12 cellular contexts compared by ENCODE assay signal in the genomic region with DNA sequence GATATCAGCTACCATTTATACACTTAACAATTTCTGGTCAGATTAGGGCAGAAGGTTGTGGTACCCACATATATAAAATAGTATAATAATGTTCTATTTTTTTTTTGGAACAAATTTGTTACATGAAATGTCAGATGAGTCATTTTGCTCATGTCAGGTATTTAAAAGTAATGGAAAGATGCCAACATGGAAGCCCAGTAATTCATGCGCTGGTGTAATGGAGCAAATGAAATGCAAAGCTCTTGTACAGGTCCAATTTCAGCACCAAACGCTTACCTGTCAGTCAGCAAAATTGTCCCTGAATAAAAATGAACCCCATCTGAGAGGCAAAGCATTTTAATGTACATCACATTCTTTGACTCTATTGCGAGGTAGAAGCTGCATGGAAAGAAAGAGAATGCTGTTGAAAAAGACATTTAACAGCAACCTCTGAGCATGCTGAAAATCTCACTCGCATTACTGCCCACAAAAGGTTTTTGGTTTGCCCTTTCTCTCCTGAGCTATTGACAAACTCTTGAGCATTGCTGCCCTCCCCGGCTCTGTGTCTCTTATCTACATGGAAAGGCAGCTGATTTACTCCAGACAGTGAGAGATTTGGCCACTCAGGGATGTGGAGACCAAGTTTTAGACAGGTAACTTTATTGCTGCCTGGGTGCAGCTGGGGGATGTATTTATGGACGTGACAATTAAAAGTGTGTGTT.
DNase-seq lines count a peak whose midpoint lies in the region; ATAC-seq and TF ChIP-seq lines count a peak whose summit lies in the region.
"Had no signal": no experiment of that assay in that cellular context is flagged by ENCODE, and none has a peak within 500 bp of the region (broad histone marks: within the 10 kb centered on the region; RNA-seq: fewer than 3 reads in every experiment).

No MANE protein-coding gene starts in this region.

- peak overlapping the region; percentile 46 for H3K4me3 ChIP-seq in PC-9
- H3K4me3 ChIP-seq in epithelial cell of esophagus (ENCODE audit: low read length) = no peak overlapping the region
- H3K4me3 ChIP-seq in HAP-1 = no peak overlapping the region

- H2AFZ ChIP-seq in PC-9 = no peak overlapping the region

- in situ Hi-C loops in HAP-1 (cut with MboI; ENCODE audit: low sequenced_read_pairs) = no loop called here

- H3K4me1 Mint-ChIP-seq in activated CD4-positive, alpha-beta memory T cell treated with anti-CD3 and anti-CD28 coated beads for 36 hours (ENCODE audit: low read depth) = peaks cover 32% of the 10 kb centered on the region
- peaks cover 16% of the 10 kb centered on the region for H3K4me1 Mint-ChIP-seq in activated CD4-positive, alpha-beta memory T cell treated with anti-CD3 and anti-CD28 coated beads, Interleukin-2, amount 10 ng/mL, durations not matched to agents 7 days and 5 days
- peaks cover 27% of the 10 kb centered on the region for H3K4me1 Mint-ChIP-seq in stimulated activated memory B cell treated with anti-CD40 and anti-IgM and Interleukin-4, amounts not matched to agents 10 μg/mL and 1 μg/mL and 100 μg/mL, for 72 hours

- POLR2A ChIA-PET in activated CD4-positive, alpha-beta memory T cell treated with anti-CD3 and anti-CD28 coated beads for 36 hours (lab: Charles Lee) = interaction anchor here (1.6 kb wide), 1 partner anchor 37 kb away, joined by 11 read pairs; no protein-coding TSS in a partner anchor
- POLR2A ChIA-PET in activated CD4-positive, alpha-beta memory T cell treated with anti-CD3 and anti-CD28 coated beads, Interleukin-2, amount 10 ng/mL, durations not matched to agents 7 days and 5 days (lab: Charles Lee) = no interaction called here
- POLR2A ChIA-PET in PC-9 (lab: Charles Lee; ENCODE audit: unreplicated experiment) = interaction anchor here (0.6 kb wide), 1 partner anchor 959 kb away, joined by 4 read pairs; no protein-coding TSS in a partner anchor

- TF ChIP-seq CTCF in PC-9 (conservative IDR thresholded peaks at IDR 0.05) (no peak), epithelial cell of esophagus (IDR thresholded peaks at IDR 0.05; ENCODE audit: insufficient read depth, low read depth, low read length, missing control alignments) (no peak)

- H3F3A ChIP-seq in PC-9 (ENCODE audit: insufficient read depth, low read depth) = peaks cover 48% of the 10 kb centered on the region

- ATAC-seq in stimulated activated memory B cell treated with anti-CD40 and anti-IgM and Interleukin-4, amounts not matched to agents 10 μg/mL and 1 μg/mL and 100 μg/mL, for 72 hours = no peak

- no peaks in the 10 kb centered on the region for H3K36me3 ChIP-seq in PC-9 (ENCODE audit: low read depth)
- H3K36me3 ChIP-seq in HAP-1 (replicated peaks) = no peaks in the 10 kb centered on the region

- H3K79me2 ChIP-seq in PC-9 (ENCODE audit: low read depth) = no peaks in the 10 kb centered on the region

- no peaks in the 10 kb centered on the region for H4K20me1 ChIP-seq in PC-9 (ENCODE audit: insufficient read depth)

- H3K36me3 Mint-ChIP-seq in activated CD4-positive, alpha-beta memory T cell treated with anti-CD3 and anti-CD28 coated beads for 36 hours = no peaks in the 10 kb centered on the region
- no peaks in the 10 kb centered on the region for H3K36me3 Mint-ChIP-seq in activated CD4-positive, alpha-beta memory T cell treated with anti-CD3 and anti-CD28 coated beads, Interleukin-2, amount 10 ng/mL, durations not matched to agents 7 days and 5 days (ENCODE audit: low read depth)
- H3K36me3 Mint-ChIP-seq in stimulated activated memory B cell treated with anti-CD40 and anti-IgM and Interleukin-4, amounts not matched to agents 10 μg/mL and 1 μg/mL and 100 μg/mL, for 72 hours = no peaks in the 10 kb centered on the region

- no peaks in the 10 kb centered on the region for H3K9me2 ChIP-seq in PC-9 (ENCODE audit: insufficient read depth)

- peaks cover 9% of the 10 kb centered on the region; the same call in 1 of the 2 replicates for H3K9me3 ChIP-seq in PC-9 (ENCODE audit: insufficient read depth, low read depth)
- no peaks in the 10 kb centered on the region for H3K9me3 ChIP-seq in HAP-1

- no peaks in the 10 kb centered on the region for H3K9me3 Mint-ChIP-seq in activated CD4-positive, alpha-beta memory T cell treated with anti-CD3 and anti-CD28 coated beads for 36 hours
- H3K9me3 Mint-ChIP-seq in activated CD4-positive, alpha-beta memory T cell treated with anti-CD3 and anti-CD28 coated beads, Interleukin-2, amount 10 ng/mL, durations not matched to agents 7 days and 5 days = no peaks in the 10 kb centered on the region
- no peaks in the 10 kb centered on the region for H3K9me3 Mint-ChIP-seq in stimulated activated memory B cell treated with anti-CD40 and anti-IgM and Interleukin-4, amounts not matched to agents 10 μg/mL and 1 μg/mL and 100 μg/mL, for 72 hours

- H3K27ac ChIP-seq in PC-9 = peak overlapping the region; percentile 90
- H3K27ac ChIP-seq: dorsolateral prefrontal cortex had no signal

- H3K27ac Mint-ChIP-seq in activated CD4-positive, alpha-beta memory T cell treated with anti-CD3 and anti-CD28 coated beads for 36 hours = no peak overlapping the region
- no peak overlapping the region for H3K27ac Mint-ChIP-seq in activated CD4-positive, alpha-beta memory T cell treated with anti-CD3 and anti-CD28 coated beads, Interleukin-2, amount 10 ng/mL, durations not matched to agents 7 days and 5 days
- peak overlapping the region; percentile 78 for H3K27ac Mint-ChIP-seq in stimulated activated memory B cell treated with anti-CD40 and anti-IgM and Interleukin-4, amounts not matched to agents 10 μg/mL and 1 μg/mL and 100 μg/mL, for 72 hours

- CTCF ChIA-PET in activated CD4-positive, alpha-beta memory T cell treated with anti-CD3 and anti-CD28 coated beads for 36 hours (lab: Charles Lee) = interaction anchor here (0.7 to 1.8 kb wide), 3 partner anchors 37 to 918 kb away, joined by 3 to 11 read pairs (median 4); no protein-coding TSS in a partner anchor
- CTCF ChIA-PET in activated CD4-positive, alpha-beta memory T cell treated with anti-CD3 and anti-CD28 coated beads, Interleukin-2, amount 10 ng/mL, durations not matched to agents 7 days and 5 days (lab: Charles Lee) = interaction anchor here (1.0 to 1.1 kb wide), 2 partner anchors 19 to 21 kb away, joined by 3 read pairs; no protein-coding TSS in a partner anchor
- CTCF ChIA-PET in PC-9 (lab: Charles Lee) = interaction anchor here (0.6 to 1.1 kb wide), 2 partner anchors 19 to 102 kb away, joined by 3 to 4 read pairs; no protein-coding TSS in a partner anchor

- H3K4me2 ChIP-seq in PC-9 = peak overlapping the region; percentile 77

- no peaks in the 10 kb centered on the region for H3K27me3 Mint-ChIP-seq in activated CD4-positive, alpha-beta memory T cell treated with anti-CD3 and anti-CD28 coated beads for 36 hours
- H3K27me3 Mint-ChIP-seq in activated CD4-positive, alpha-beta memory T cell treated with anti-CD3 and anti-CD28 coated beads, Interleukin-2, amount 10 ng/mL, durations not matched to agents 7 days and 5 days = no peaks in the 10 kb centered on the region
- no peaks in the 10 kb centered on the region for H3K27me3 Mint-ChIP-seq in stimulated activated memory B cell treated with anti-CD40 and anti-IgM and Interleukin-4, amounts not matched to agents 10 μg/mL and 1 μg/mL and 100 μg/mL, for 72 hours

- H3K27me3 ChIP-seq in PC-9 (ENCODE audit: insufficient read depth, low read depth) (no peaks in the 10 kb centered on the region), HAP-1 (ENCODE audit: low read depth) (no peaks in the 10 kb centered on the region)
- H3K27me3 ChIP-seq: dorsolateral prefrontal cortex had no signal

- H3K4me3 Mint-ChIP-seq in activated CD4-positive, alpha-beta memory T cell treated with anti-CD3 and anti-CD28 coated beads for 36 hours = no peak overlapping the region
- H3K4me3 Mint-ChIP-seq in activated CD4-positive, alpha-beta memory T cell treated with anti-CD3 and anti-CD28 coated beads, Interleukin-2, amount 10 ng/mL, durations not matched to agents 7 days and 5 days = no peak overlapping the region
- H3K4me3 Mint-ChIP-seq in stimulated activated memory B cell treated with anti-CD40 and anti-IgM and Interleukin-4, amounts not matched to agents 10 μg/mL and 1 μg/mL and 100 μg/mL, for 72 hours = no peak overlapping the region

- intact Hi-C loops in activated CD4-positive, alpha-beta memory T cell treated with anti-CD3 and anti-CD28 coated beads for 36 hours (cut with micrococcal nuclease) = loop anchor here (1.0 kb wide), 1 partner anchor 37 kb away; no protein-coding TSS in a partner anchor
- intact Hi-C loops in PC-9 (cut with micrococcal nuclease; ENCODE audit: unreplicated experiment) = no loop called here

- DNase-seq in activated CD4-positive, alpha-beta memory T cell treated with anti-CD3 and anti-CD28 coated beads for 36 hours = peak; percentile 11
- no peak for DNase-seq in activated CD4-positive, alpha-beta memory T cell treated with anti-CD3 and anti-CD28 coated beads, Interleukin-2, amount 10 ng/mL, durations not matched to agents 7 days and 5 days
- DNase-seq in PC-9 = peak in 1 of 2 experiments; percentile 80
- DNase-seq in epithelial cell of esophagus (ENCODE audit: low read depth) = peak; percentile 72
- DNase-seq in HAP-1 (ENCODE audit: low spot score in 2 of 2) = no peak
- no peak for DNase-seq in UCSD-AML1 (lab: John Stamatoyannopoulos, UW; ENCODE audit: unreplicated experiment)
- no peak for DNase-seq in NCI-H1105 treated with DMSO at 0.1 percent for 48 hours (lab: John Stamatoyannopoulos, UW)
- DNase-seq: activated CD4-positive, CD25-positive, alpha-beta regulatory T cell; activated gamma-delta T cell treated with Interleukin-2 at 50 U/mL for 16 hours; DMS79 treated with DMSO at 0.1 percent for 48 hours; dorsolateral prefrontal cortex had no signal

- H3K4me1 ChIP-seq in PC-9 (replicated peaks; ENCODE audit: insufficient read depth) (peaks cover 80% of the 10 kb centered on the region), HAP-1 (no peaks in the 10 kb centered on the region)

- BruUV-seq in PC-9 (replicated peaks; lab: Mats Ljungman, UMichigan) = no TSS peak

Comparison
In these comparisons a context has a peak if more than half of its experiments do, and no peak if none do; other contexts are left out.
1. DNase-seq: peak in activated CD4-positive, alpha-beta memory T cell treated with anti-CD3 and anti-CD28 coated beads for 36 hours (single experiment) and epithelial cell of esophagus (single experiment); none in activated CD4-positive, alpha-beta memory T cell treated with anti-CD3 and anti-CD28 coated beads, Interleukin-2, amount 10 ng/mL, durations not matched to agents 7 days and 5 days (single experiment), HAP-1 (0 of 2), UCSD-AML1 (single experiment) and NCI-H1105 treated with DMSO at 0.1 percent for 48 hours (single experiment).